20 cellular contexts compared by ENCODE assay signal in the genomic region with DNA sequence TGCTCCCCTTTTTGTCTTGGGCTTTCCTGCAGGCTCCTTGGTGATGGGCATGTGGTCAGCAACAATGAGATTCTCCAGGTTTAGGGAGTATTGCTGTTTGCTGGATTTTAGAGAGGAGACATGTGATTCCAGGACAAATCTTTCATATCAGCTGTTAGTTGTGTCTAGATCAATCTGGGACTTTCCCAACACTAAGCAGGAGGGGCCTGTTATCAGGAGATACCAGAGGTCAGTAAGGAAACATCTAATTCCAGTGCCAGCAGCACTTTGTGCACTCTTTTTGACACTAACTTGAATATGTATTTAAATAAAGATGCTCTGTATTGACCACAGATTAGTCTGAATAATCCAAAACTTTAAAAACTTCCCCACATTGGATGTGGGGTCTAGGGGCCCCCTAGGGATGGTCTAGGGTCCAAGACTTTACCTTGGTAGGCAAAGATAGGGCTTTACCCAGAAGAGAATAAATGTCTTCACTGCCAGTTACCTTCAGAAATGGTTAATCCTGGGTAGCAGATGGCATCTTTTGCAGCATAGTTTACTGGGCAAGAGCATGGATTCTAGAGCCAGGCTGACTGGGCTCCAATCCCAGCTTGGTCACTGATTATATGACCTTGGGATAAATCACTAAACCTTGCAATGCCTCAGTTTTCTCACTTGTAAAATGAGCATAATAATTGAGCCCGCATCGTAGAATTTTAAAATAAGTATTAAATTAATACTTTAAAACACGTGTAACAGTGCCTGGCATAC.
"Had no signal": no experiment of that assay in that cellular context is flagged by ENCODE, and none has a peak within 500 bp of the region (broad histone marks: within the 10 kb centered on the region; RNA-seq: fewer than 3 reads in every experiment).

No MANE protein-coding gene starts in this region.

- H3K27ac Mint-ChIP-seq: IgD-negative memory B cell had no signal

- DNase-seq: NCI-H1048; NCI-H1105; NCI-H1417; NCI-H1436 treated with DMSO at 0.1 percent for 48 hours; NCI-H1694; NCI-H187 treated with DMSO at 0.1 percent for 48 hours; NCI-H2029 treated with DMSO at 0.1 percent for 48 hours; NCI-H2171 treated with DMSO at 0.1 percent for 48 hours; NCI-H345; NCI-H446 treated with DMSO at 0.1 percent for 48 hours; NCI-H510A treated with DMSO at 0.1 percent for 48 hours; NCI-H526 treated with DMSO at 0.1 percent for 48 hours; NCI-H748 treated with DMSO at 0.1 percent for 48 hours; NK-92 treated with Interleukin-12 subunit alpha and Interleukin-12 subunit beta, amount 100 ng/mL, for 24 hours; PC-3; SHP77; SK-N-SH; SW 1271 had no signal

- H3K9me3 Mint-ChIP-seq: IgD-negative memory B cell had no signal

- ATAC-seq: Panc1, PC-3 had no signal
